9 cellular contexts compared by ENCODE assay signal in genomic region chr12:124550123-124551089, GRCh38. TPM values are rescaled to one million over a fixed set of nuclear protein-coding genes. Genes with fewer than 3 reads are reported as not detected.
DNase-seq lines count a peak whose midpoint lies in the region; ATAC-seq and TF ChIP-seq lines count a peak whose summit lies in the region.
"Had no signal": no experiment of that assay in that cellular context is flagged by ENCODE, and none has a peak within 500 bp of the region (broad histone marks: within the 10 kb centered on the region; RNA-seq: fewer than 3 reads in every experiment).

No MANE protein-coding gene starts in this region.

- H3K9me3 Mint-ChIP-seq in brain, result peaks cover 0 to 10% (median 0%) of the 10 kb centered on the region in 5 experiments
- H3K9me3 Mint-ChIP-seq in memory B cell, result no peaks in the 10 kb centered on the region

- peaks cover 2% of the 10 kb centered on the region for H3K27me3 Mint-ChIP-seq in brain
- H3K27me3 Mint-ChIP-seq in memory B cell, result no peaks in the 10 kb centered on the region

- no peak for TF ChIP-seq EP300 in upper lobe of left lung (IDR thresholded peaks at IDR 0.05)

- 38 to 42% methylated on average over 8 to 11 of the region's 11 CpGs for WGBS in upper lobe of left lung, 2 donors

- TF ChIP-seq POLR2A in upper lobe of left lung (IDR thresholded peaks at IDR 0.05), result no peak

- TF ChIP-seq CTCF in brain (conservative IDR thresholded peaks at IDR 0.05) (no peak), upper lobe of left lung (IDR thresholded peaks at IDR 0.05) (no peak)

- H3K4me1 ChIP-seq in upper lobe of left lung, result peaks cover 64 to 89% (median 77%) of the 10 kb centered on the region in 4 donors

- ATAC-seq in memory B cell (ENCODE audit: low read depth), result peak; percentile 15
- ATAC-seq in upper lobe of left lung (ENCODE audit: low FRiP score in 2 of 2), result no peak
- ATAC-seq in GM21528 (IDR thresholded peaks at IDR 0.05; ENCODE audit: low FRiP score, unreplicated experiment), result no peak
- no peak for ATAC-seq in GM21447 (IDR thresholded peaks at IDR 0.05; ENCODE audit: unreplicated experiment)

- H3K4me1 Mint-ChIP-seq in brain (peaks cover 75% of the 10 kb centered on the region), memory B cell (peaks cover 43% of the 10 kb centered on the region)

- no peak overlapping the region for H3K4me3 ChIP-seq in upper lobe of left lung

- no peaks in the 10 kb centered on the region for H3K9me3 ChIP-seq in upper lobe of left lung

- DNase-seq in NOMO-1 treated with DMSO at 0.1 percent for 48 hours (lab: John Stamatoyannopoulos, UW; ENCODE audit: unreplicated experiment), result peak; percentile 26
- no peak for DNase-seq in NOMO-1 treated with dmso at 0.1 percent for 144 hours (lab: John Stamatoyannopoulos, UW; ENCODE audit: unreplicated experiment)
- no peak for DNase-seq in memory B cell (ENCODE audit: low spot score in 2 of 2)
- DNase-seq in upper lobe of left lung, result no peak
- DNase-seq in T1000 (lab: John Stamatoyannopoulos, UW), result no peak
- DNase-seq: stimulated activated CD4-positive, alpha-beta T cell treated with anti-CD3 and anti-CD28 coated beads, Interleukin-4, amount 100 ng/mL, for 24 hours had no signal

- no peaks in the 10 kb centered on the region for H3K27me3 ChIP-seq in upper lobe of left lung

- no peaks in the 10 kb centered on the region for H3K36me3 ChIP-seq in upper lobe of left lung

- H3K36me3 Mint-ChIP-seq in brain, result peaks cover 9% of the 10 kb centered on the region
- H3K36me3 Mint-ChIP-seq in memory B cell, result peaks cover 1% of the 10 kb centered on the region

- H3K4me3 Mint-ChIP-seq in brain (peak overlapping the region; percentile 11 to 75 (median 56)), memory B cell (no peak overlapping the region)

- H3K27ac ChIP-seq in upper lobe of left lung, result peak overlapping the region; percentile 42 to 81 (median 64)

- H3K27ac Mint-ChIP-seq in brain (peak overlapping the region; percentile 95 to 99 (median 97)), memory B cell (peak overlapping the region; percentile 45)

RNA-seq across cellular contexts. Expression of gene NCOR2, which starts 17.0 kb away (rescaled TPM):
- polyA plus RNA-seq in brain (ENCODE audit: insufficient read depth, low read depth, low replicate concordance), result 78.6 TPM
- total RNA-seq in upper lobe of left lung, result 100 to 1,000 TPM; 188 to 603 (median 373) TPM
